ENCODE assay signal across 16 cellular contexts in genomic region chr20:50142812-50143211, GRCh38. TPM values are rescaled to one million over a fixed set of nuclear protein-coding genes. Genes with fewer than 3 reads are reported as not detected.
DNase-seq lines count a peak whose midpoint lies in the region; ATAC-seq, FAIRE-seq and TF ChIP-seq lines count a peak whose summit lies in the region.
"Had no signal": no experiment of that assay in that cellular context is flagged by ENCODE, and none has a peak within 500 bp of the region (broad histone marks: within the 10 kb centered on the region; RNA-seq: fewer than 3 reads in every experiment).

No MANE protein-coding gene starts in this region.

- H3K36me3 ChIP-seq in endothelial cell of umbilical vein (ENCODE audit: control insufficient read depth in 2 of 2, extremely low read depth in 1 of 2, insufficient read depth in 2 of 2, low read length in 2 of 2) (peaks cover 22 to 26% of the 10 kb centered on the region in 2 experiments), psoas muscle (ENCODE audit: insufficient read depth in 1 of 2, low read depth in 1 of 2) (peaks cover 0 to 33% of the 10 kb centered on the region in 2 donors)

- no peak overlapping the region for H3K9ac ChIP-seq in endothelial cell of umbilical vein (replicated peaks; ENCODE audit: extremely low read depth, insufficient read depth, low read length)

- intact Hi-C loops in activated CD4-positive, alpha-beta T cell treated with anti-CD3 and anti-CD28 coated beads, Interleukin-2, amount 10 ng/mL, durations not matched to agents 24 days and 14 days (cut with micrococcal nuclease), result no loop called here
- intact Hi-C loops in endothelial cell of umbilical vein (cut with micrococcal nuclease) (no loop called here), psoas muscle (cut with DNase I) (no loop called here)

- peaks cover 78% of the 10 kb centered on the region for H3K79me2 ChIP-seq in endothelial cell of umbilical vein (ENCODE audit: control insufficient read depth, insufficient read depth, low read length)

- dilution Hi-C loops in endothelial cell of umbilical vein (cut with MboI; ENCODE audit: extremely low pct_ligation_motif_present, low sequenced_read_pairs), result no loop called here

- H3K4me1 Mint-ChIP-seq in activated CD4-positive, alpha-beta T cell treated with anti-CD3 and anti-CD28 coated beads, Interleukin-2, amount 10 ng/mL, durations not matched to agents 24 days and 14 days, result peaks cover 34% of the 10 kb centered on the region

- 86 to 89% (median 86%) methylated on average over 6 of the region's 6 CpGs for WGBS in psoas muscle, 3 donors

- H3K36me3 Mint-ChIP-seq in activated CD4-positive, alpha-beta T cell treated with anti-CD3 and anti-CD28 coated beads, Interleukin-2, amount 10 ng/mL, durations not matched to agents 24 days and 14 days (ENCODE audit: low read depth), result peaks cover 54% of the 10 kb centered on the region

- BruUV-seq in endothelial cell of umbilical vein (replicated peaks; lab: Mats Ljungman, UMichigan), result no TSS peak

- no peak for DNase-seq in activated CD4-positive, alpha-beta T cell treated with anti-CD3 and anti-CD28 coated beads, Interleukin-2, amount 10 ng/mL, durations not matched to agents 24 days and 14 days
- DNase-seq in activated CD4-positive, alpha-beta T cell treated with anti-CD3 and anti-CD28 coated beads, Interleukin-2, amount 50 U/mL, for 1 hour, result no peak
- DNase-seq in NCI-H2196 treated with DMSO at 0.1 percent for 48 hours (lab: John Stamatoyannopoulos, UW; ENCODE audit: unreplicated experiment) (peak; percentile 74), endothelial cell of umbilical vein (ENCODE audit: low read depth, low spot score) (no peak), psoas muscle (no peak), KBM-7 (no peak)
- no peak for DNase-seq in stimulated activated CD4-positive, alpha-beta T cell treated with anti-CD3 and anti-CD28 coated beads, Interleukin-4, amount 100 ng/mL, for 1 hour
- DNase-seq: ACHN; activated T-cell treated with anti-CD3 and anti-CD28 coated beads, Interleukin-2, amount 50 U/mL, for 48 hours; DMS153; effector memory CD4-positive, alpha-beta T cell; left ventricle myocardium superior; NCI-H446 treated with DMSO at 0.1 percent for 48 hours had no signal

- no peak for TF ChIP-seq CTCF in endothelial cell of umbilical vein (IDR thresholded peaks at IDR 0.05; ENCODE audit: extremely low read depth in 1 of 2, insufficient read depth in 1 of 2, low read depth in 1 of 2, low read length in 2 of 2)
- no peak for TF ChIP-seq CTCF in psoas muscle (IDR thresholded peaks at IDR 0.05)

- no peaks in the 10 kb centered on the region for H3K9me1 ChIP-seq in endothelial cell of umbilical vein (replicated peaks; ENCODE audit: control insufficient read depth, extremely low read depth, insufficient read depth, low read length)

- CTCF ChIA-PET in endothelial cell of umbilical vein (lab: Charles Lee), result interaction anchor here (0.5 to 2.2 kb wide), 5 partner anchors 10 to 33 kb away, joined by 3 to 10 read pairs (median 6); no protein-coding TSS in a partner anchor

- H3K27ac ChIP-seq in endothelial cell of umbilical vein (ENCODE audit: insufficient read depth, low read depth, low read length) (peak overlapping the region; percentile 46), psoas muscle (peak overlapping the region; percentile 16)

- H3K9me3 ChIP-seq in endothelial cell of umbilical vein (replicated peaks; ENCODE audit: control insufficient read depth, insufficient read depth, low read length), result no peaks in the 10 kb centered on the region
- H3K9me3 ChIP-seq in psoas muscle, result no peaks in the 10 kb centered on the region

- H3K27me3 ChIP-seq in endothelial cell of umbilical vein (ENCODE audit: control insufficient read depth in 2 of 2, insufficient read depth in 2 of 2, low read length in 2 of 2) (no peaks in the 10 kb centered on the region), psoas muscle (ENCODE audit: insufficient read depth in 3 of 3, low read length in 2 of 3) (no peaks in the 10 kb centered on the region)

- H3K4me1 ChIP-seq in endothelial cell of umbilical vein (ENCODE audit: control insufficient read depth, extremely low read depth, insufficient read depth, low read length) (peaks cover 68% of the 10 kb centered on the region), psoas muscle (peaks cover 59% of the 10 kb centered on the region)

- H2AFZ ChIP-seq in endothelial cell of umbilical vein (ENCODE audit: low read depth, low read length), result no peak overlapping the region

- no peak for FAIRE-seq in endothelial cell of umbilical vein (lab: Jason Lieb, UNC)

- H3K27me3 Mint-ChIP-seq in activated CD4-positive, alpha-beta T cell treated with anti-CD3 and anti-CD28 coated beads, Interleukin-2, amount 10 ng/mL, durations not matched to agents 24 days and 14 days, result no peaks in the 10 kb centered on the region

- no peak overlapping the region for H3K4me2 ChIP-seq in endothelial cell of umbilical vein (ENCODE audit: insufficient read depth, low read length)
- H3K4me2 ChIP-seq: smooth muscle cell had no signal

- ATAC-seq in psoas muscle (no peak), HG03045 (IDR thresholded peaks at IDR 0.05; ENCODE audit: unreplicated experiment) (no peak)
- ATAC-seq: left ventricle myocardium superior, Right ventricle myocardium inferior had no signal

- H3K27ac Mint-ChIP-seq in activated CD4-positive, alpha-beta T cell treated with anti-CD3 and anti-CD28 coated beads, Interleukin-2, amount 10 ng/mL, durations not matched to agents 24 days and 14 days, result peak overlapping the region; percentile 11

- POLR2A ChIA-PET in endothelial cell of umbilical vein (lab: Charles Lee), result no interaction called here

- H3K4me3 ChIP-seq in endothelial cell of umbilical vein (replicated peaks in 1 of 3; ENCODE audit: insufficient read depth in 1 of 3, low read depth in 1 of 3, low read length in 3 of 3) (no peak overlapping the region), psoas muscle (no peak overlapping the region)
- H3K4me3 ChIP-seq: smooth muscle cell had no signal

- in situ Hi-C loops in KBM-7 (cut with MboI; ENCODE audit: low pct_unique_long_range_greater_than_20kb, low sequenced_read_pairs), result no loop called here

- H3K9me3 Mint-ChIP-seq in activated CD4-positive, alpha-beta T cell treated with anti-CD3 and anti-CD28 coated beads, Interleukin-2, amount 10 ng/mL, durations not matched to agents 24 days and 14 days, result no peaks in the 10 kb centered on the region

- no peaks in the 10 kb centered on the region for H4K20me1 ChIP-seq in endothelial cell of umbilical vein (replicated peaks; ENCODE audit: control insufficient read depth, extremely low read depth, insufficient read depth, low read length)

- H3K4me3 Mint-ChIP-seq in activated CD4-positive, alpha-beta T cell treated with anti-CD3 and anti-CD28 coated beads, Interleukin-2, amount 10 ng/mL, durations not matched to agents 24 days and 14 days, result no peak overlapping the region

- no peak for TF ChIP-seq POLR2A in endothelial cell of umbilical vein (IDR thresholded peaks at IDR 0.05; ENCODE audit: low read depth, low read length)

TF ChIP-seq in endothelial cell of umbilical vein, 7 proteins besides CTCF, POLR2A, EP300 and RAD21 (continues in another document):
- TF ChIP-seq MAX (IDR thresholded peaks at IDR 0.05; ENCODE audit: insufficient read depth, insufficient read length), result no peak
- no peak for TF ChIP-seq GATA2 (IDR thresholded peaks at IDR 0.05; ENCODE audit: insufficient read depth, insufficient read length, low read depth, low read length)

RNA-seq across cellular contexts. Expression of gene PEDS1, which starts 10.7 kb away (rescaled TPM):
- total RNA-seq in activated CD4-positive, alpha-beta T cell treated with anti-CD3 and anti-CD28 coated beads, Interleukin-2, amount 10 ng/mL, durations not matched to agents 24 days and 14 days, result 26.3 and 30.2 TPM in 2 replicates
- total RNA-seq in endothelial cell of umbilical vein (62.7 and 71.9 TPM in 2 replicates), psoas muscle (10 to 100 TPM; 17.5 to 59.2 (median 35.0) TPM)
- polyA plus RNA-seq in endothelial cell of umbilical vein (131 and 182 TPM in 2 replicates), psoas muscle (10 to 100 TPM; 23.8 to 55.1 (median 49.2) TPM)
- polyA plus RNA-seq in endothelial cell of umbilical vein (2011; cell fraction: cytosol; rRNA removed), result 77.9 and 89.4 TPM in 2 replicates
- 40.6 and 46.8 TPM in 2 replicates for polyA plus RNA-seq in endothelial cell of umbilical vein (2011; cell fraction: nucleus; rRNA removed)
- 72.8 and 86.0 TPM in 2 replicates for polyA plus RNA-seq in endothelial cell of umbilical vein (2012)
- polyA minus RNA-seq in endothelial cell of umbilical vein, result 125 and 128 TPM in 2 replicates
- 47.9 TPM for polyA minus RNA-seq in endothelial cell of umbilical vein (2011; cell fraction: cytosol; rRNA and poly(A)+ RNA removed)
- polyA minus RNA-seq in endothelial cell of umbilical vein (2011; cell fraction: nucleus; rRNA and poly(A)+ RNA removed), result 16.3 and 20.4 TPM in 2 replicates

RNA-seq across cellular contexts. Expression of gene UBE2V1, which starts 29.9 kb away (rescaled TPM):
- total RNA-seq in activated CD4-positive, alpha-beta T cell treated with anti-CD3 and anti-CD28 coated beads, Interleukin-2, amount 10 ng/mL, durations not matched to agents 24 days and 14 days, result 142 and 153 TPM in 2 replicates
- total RNA-seq in endothelial cell of umbilical vein (147 and 156 TPM in 2 replicates), psoas muscle (10 to 100 TPM; 45.2 to 78.1 (median 57.5) TPM)
- polyA plus RNA-seq in endothelial cell of umbilical vein (111 and 145 TPM in 2 replicates), psoas muscle (100 to 1,000 TPM in 2 of 3 donors, 10 to 100 TPM in 1; 57.1 to 165 (median 103) TPM)
- 127 and 148 TPM in 2 replicates for polyA plus RNA-seq in endothelial cell of umbilical vein (2011; cell fraction: cytosol; rRNA removed)
- polyA plus RNA-seq in endothelial cell of umbilical vein (2011; cell fraction: nucleus; rRNA removed), result 132 and 179 TPM in 2 replicates
- polyA plus RNA-seq in endothelial cell of umbilical vein (2012), result 159 and 193 TPM in 2 replicates
- 135 and 140 TPM in 2 replicates for polyA minus RNA-seq in endothelial cell of umbilical vein
- polyA minus RNA-seq in endothelial cell of umbilical vein (2011; cell fraction: cytosol; rRNA and poly(A)+ RNA removed), result 15.1 TPM
- 136 and 191 TPM in 2 replicates for polyA minus RNA-seq in endothelial cell of umbilical vein (2011; cell fraction: nucleus; rRNA and poly(A)+ RNA removed)

RNA-seq across cellular contexts. Expression of gene CEBPB, which starts 47.8 kb away (rescaled TPM):
- 45.5 and 45.9 TPM in 2 replicates for total RNA-seq in activated CD4-positive, alpha-beta T cell treated with anti-CD3 and anti-CD28 coated beads, Interleukin-2, amount 10 ng/mL, durations not matched to agents 24 days and 14 days
- total RNA-seq in endothelial cell of umbilical vein (8.9 and 11.4 TPM in 2 replicates), psoas muscle (100 to 1,000 TPM; 144 to 445 (median 283) TPM)
- polyA plus RNA-seq in endothelial cell of umbilical vein (3.7 and 4.6 TPM in 2 replicates), psoas muscle (100 to 1,000 TPM in 1 of 3 donors, 10 to 100 TPM in 2; 38.7 to 125 (median 83.2) TPM)
- 1.7 and 2.7 TPM in 2 replicates for polyA plus RNA-seq in endothelial cell of umbilical vein (2011; cell fraction: cytosol; rRNA removed)
- 1.9 and 2.2 TPM in 2 replicates for polyA plus RNA-seq in endothelial cell of umbilical vein (2011; cell fraction: nucleus; rRNA removed)
- 3.7 and 6.3 TPM in 2 replicates for polyA plus RNA-seq in endothelial cell of umbilical vein (2012)
- polyA minus RNA-seq in endothelial cell of umbilical vein, result 1.6 TPM in 2 replicates
- polyA minus RNA-seq in endothelial cell of umbilical vein (2011; cell fraction: cytosol; rRNA and poly(A)+ RNA removed), result 88.3 TPM
- 1.2 and 6.4 TPM in 2 replicates for polyA minus RNA-seq in endothelial cell of umbilical vein (2011; cell fraction: nucleus; rRNA and poly(A)+ RNA removed)
